12 cellular contexts compared by ENCODE assay signal in genomic region chr11:116984186-116984585, GRCh38.
DNase-seq lines count a peak whose midpoint lies in the region; ATAC-seq and TF ChIP-seq lines count a peak whose summit lies in the region.
"Had no signal": no experiment of that assay in that cellular context is flagged by ENCODE, and none has a peak within 500 bp of the region (broad histone marks: within the 10 kb centered on the region; RNA-seq: fewer than 3 reads in every experiment).

No MANE protein-coding gene starts in this region.

- H3K27ac ChIP-seq in cingulate gyrus (ENCODE audit: low read depth, low read length) (peak overlapping the region; percentile 30), osteoblast (ENCODE audit: low read depth, low read length) (peak overlapping the region; percentile 95), WERI-Rb-1 (no peak overlapping the region)

- H3K36me3 ChIP-seq in osteoblast (ENCODE audit: insufficient read depth, low read length), result no peaks in the 10 kb centered on the region
- no peaks in the 10 kb centered on the region for H3K36me3 ChIP-seq in WERI-Rb-1

- H3K27me3 ChIP-seq in osteoblast (ENCODE audit: insufficient read depth, low read length) (no peaks in the 10 kb centered on the region), WERI-Rb-1 (ENCODE audit: insufficient read depth, low read depth, severe bottlenecking) (no peaks in the 10 kb centered on the region)

- DNase-seq in AG20443 (ENCODE audit: low spot score) (peak; percentile 33), osteoblast (ENCODE audit: insufficient read length, low spot score, missing footprints) (peak; percentile 83), WERI-Rb-1 (no peak), COLO668 (lab: John Stamatoyannopoulos, UW; ENCODE audit: unreplicated experiment) (no peak), T-helper 17 cell (no peak)
- DNase-seq: activated naive CD4-positive, alpha-beta T cell; COR-L47; NCI-H146; stimulated activated naive B cell treated with anti-CD40 and anti-IgM and Interleukin-4, amounts not matched to agents 10 μg/mL and 1 μg/mL and 100 μg/mL, for 72 hours had no signal

- H3K27me3 Mint-ChIP-seq in IgD-negative memory B cell, result no peaks in the 10 kb centered on the region
- no peaks in the 10 kb centered on the region for H3K27me3 Mint-ChIP-seq in T-helper 17 cell
- H3K27me3 Mint-ChIP-seq: stimulated activated naive B cell treated with anti-CD40 and anti-IgM and Interleukin-4, amounts not matched to agents 10 μg/mL and 1 μg/mL and 100 μg/mL, for 72 hours had no signal

- H3K79me2 ChIP-seq in osteoblast (ENCODE audit: insufficient read depth, low read length), result peaks cover 55% of the 10 kb centered on the region

- peak overlapping the region; percentile 27 for H3K4me3 ChIP-seq in osteoblast (ENCODE audit: insufficient read depth, low read length)
- no peak overlapping the region for H3K4me3 ChIP-seq in WERI-Rb-1 (ENCODE audit: low read depth, low read length)

- H3K4me3 Mint-ChIP-seq in IgD-negative memory B cell, result no peak overlapping the region
- H3K4me3 Mint-ChIP-seq in T-helper 17 cell, result no peak overlapping the region
- H3K4me3 Mint-ChIP-seq: stimulated activated naive B cell treated with anti-CD40 and anti-IgM and Interleukin-4, amounts not matched to agents 10 μg/mL and 1 μg/mL and 100 μg/mL, for 72 hours had no signal

- H3K4me1 ChIP-seq in osteoblast (ENCODE audit: insufficient read depth, low read length), result peaks cover 62% of the 10 kb centered on the region

- H4K20me1 ChIP-seq in osteoblast (ENCODE audit: insufficient read depth, low read length), result no peaks in the 10 kb centered on the region

- peak overlapping the region; percentile 19 to 63 (median 40) for H3K27ac Mint-ChIP-seq in IgD-negative memory B cell
- H3K27ac Mint-ChIP-seq in T-helper 17 cell, result no peak overlapping the region

- no peak overlapping the region for H2AFZ ChIP-seq in osteoblast (ENCODE audit: low read length)

- H3K36me3 Mint-ChIP-seq in IgD-negative memory B cell, result peaks cover 2% of the 10 kb centered on the region
- H3K36me3 Mint-ChIP-seq in T-helper 17 cell (ENCODE audit: low read depth), result peaks cover 2% of the 10 kb centered on the region

- H3K9me3 Mint-ChIP-seq in IgD-negative memory B cell, result no peaks in the 10 kb centered on the region
- H3K9me3 Mint-ChIP-seq: stimulated activated naive B cell treated with anti-CD40 and anti-IgM and Interleukin-4, amounts not matched to agents 10 μg/mL and 1 μg/mL and 100 μg/mL, for 72 hours had no signal

- H3K4me2 ChIP-seq in osteoblast (ENCODE audit: insufficient read depth, low read length), result peak overlapping the region; percentile 57

- H3K4me1 Mint-ChIP-seq in IgD-negative memory B cell, result peaks cover 56 to 73% (median 59%) of the 10 kb centered on the region in 3 donors
- peaks cover 42% of the 10 kb centered on the region for H3K4me1 Mint-ChIP-seq in T-helper 17 cell

- ATAC-seq in HG03108 (IDR thresholded peaks at IDR 0.05; ENCODE audit: unreplicated experiment) (no peak), T-helper 17 cell (no peak)
- ATAC-seq: stimulated activated naive B cell treated with anti-CD40 and anti-IgM and Interleukin-4, amounts not matched to agents 10 μg/mL and 1 μg/mL and 100 μg/mL, for 72 hours had no signal

- no peak for TF ChIP-seq CTCF in osteoblast (IDR thresholded peaks at IDR 0.05; ENCODE audit: extremely low read depth, low read depth, low read length)
- no peak for TF ChIP-seq CTCF in WERI-Rb-1 (IDR thresholded peaks at IDR 0.05; ENCODE audit: low read depth, low read length)

- H3K9me3 ChIP-seq in osteoblast (ENCODE audit: low read depth, low read length), result no peaks in the 10 kb centered on the region
- no peaks in the 10 kb centered on the region for H3K9me3 ChIP-seq in WERI-Rb-1 (ENCODE audit: severe bottlenecking)
- no peaks in the 10 kb centered on the region for H3K9me3 ChIP-seq in T-helper 17 cell (ENCODE audit: control insufficient read depth, low read length, poor library complexity, severe bottlenecking)

Comparison
In these comparisons a context has a peak if more than half of its experiments do, and no peak if none do; other contexts are left out.
1. DNase-seq: peak in AG20443 (single experiment) and osteoblast (single experiment); none in WERI-Rb-1 (single experiment), COLO668 (single experiment) and T-helper 17 cell (0 of 3).